1 cellular context compared by ENCODE assay signal in genomic region chr15:94324117-94324826, GRCh38.
TF ChIP-seq lines count a peak whose summit lies in the region.

No MANE protein-coding gene starts in this region.

TF ChIP-seq in IMR-90, 13 proteins besides CTCF, POLR2A, EP300 and RAD21:
- peak; percentile 95 for TF ChIP-seq SMC3 (IDR thresholded peaks at IDR 0.05; ENCODE audit: low read depth, low read length)
- TF ChIP-seq MAZ (IDR thresholded peaks at IDR 0.05; ENCODE audit: borderline replicate concordance, low read depth, low read length) = no peak
- no peak for TF ChIP-seq BHLHE40 (IDR thresholded peaks at IDR 0.05; ENCODE audit: low read depth, low read length)
